ENCODE assay signal across 8 cellular contexts in genomic region chr11:34468209-34468841, GRCh38. TPM values are rescaled to one million over a fixed set of nuclear protein-coding genes. Genes with fewer than 3 reads are reported as not detected.
DNase-seq lines count a peak whose midpoint lies in the region; ATAC-seq and TF ChIP-seq lines count a peak whose summit lies in the region.

No MANE protein-coding gene starts in this region.

- no peaks in the 10 kb centered on the region for H3F3A ChIP-seq in OCI-LY1 (ENCODE audit: insufficient read depth, low read length)

- H3K9ac ChIP-seq in OCI-LY1 (ENCODE audit: low read length) = no peak overlapping the region

- no peaks in the 10 kb centered on the region for H4K20me1 ChIP-seq in OCI-LY1 (ENCODE audit: insufficient read depth, low read length)

- TF ChIP-seq CTCF in 22Rv1 (IDR thresholded peaks at IDR 0.05) (peak; percentile 82), GM12864 (IDR thresholded peaks at IDR 0.05; ENCODE audit: low read depth, low read length, missing control alignments) (peak; percentile 92), OCI-LY1 (IDR thresholded peaks at IDR 0.05; ENCODE audit: low read length) (peak; percentile 71)

- no peak for ATAC-seq in GM19455 (IDR thresholded peaks at IDR 0.05; ENCODE audit: unreplicated experiment)

- no peaks in the 10 kb centered on the region for H3K9me2 ChIP-seq in OCI-LY1 (ENCODE audit: low read depth, low read length)

- no peaks in the 10 kb centered on the region for H3K4me1 ChIP-seq in OCI-LY1 (ENCODE audit: insufficient read depth, low read length, severe bottlenecking)

- H3K9me3 ChIP-seq in OCI-LY1 (ENCODE audit: low read length) = peaks cover 14% of the 10 kb centered on the region

- H3K4me2 ChIP-seq in OCI-LY1 (ENCODE audit: low read length) = no peak overlapping the region

- no peaks in the 10 kb centered on the region for H3K27me3 ChIP-seq in OCI-LY1 (ENCODE audit: insufficient read depth, low read length)

- H3K36me3 ChIP-seq in OCI-LY1 (ENCODE audit: insufficient read depth, low read length) = peaks cover 79% of the 10 kb centered on the region

- DNase-seq in GM12864 (ENCODE audit: low read depth) (peak; percentile 41), astrocyte of the hippocampus (ENCODE audit: low read depth, low spot score) (peak; percentile 15), mucosa of gallbladder (ENCODE audit: low spot score) (peak; percentile 22), occipital lobe (lab: John Stamatoyannopoulos, UW) (no peak), T-helper 9 cell (no peak)

- no peak overlapping the region for H3K4me3 ChIP-seq in GM12864 (ENCODE audit: low read depth, low read length)
- no peak overlapping the region for H3K4me3 ChIP-seq in OCI-LY1 (ENCODE audit: low read depth, low read length, poor library complexity, severe bottlenecking)

- H3K27ac ChIP-seq in 22Rv1 = no peak overlapping the region
- no peak overlapping the region for H3K27ac ChIP-seq in OCI-LY1 (ENCODE audit: low read depth, low read length, poor library complexity, severe bottlenecking)

- no peak overlapping the region for H2AFZ ChIP-seq in OCI-LY1 (ENCODE audit: low read length)

- no peaks in the 10 kb centered on the region for H3K79me2 ChIP-seq in OCI-LY1 (ENCODE audit: insufficient read depth, low read length)

RNA-seq across cellular contexts. Expression of gene CAT, which starts 29.6 kb away (rescaled TPM):
- 147 TPM for total RNA-seq in mucosa of gallbladder
- 63.3 TPM for total RNA-seq in occipital lobe

RNA-seq across cellular contexts. Expression of gene ELF5, which starts 45.3 kb away (rescaled TPM):
- total RNA-seq in mucosa of gallbladder (0.95 TPM), occipital lobe (not detected)

Comparison
In these comparisons a context has a peak if more than half of its experiments do, and no peak if none do; other contexts are left out.
1. DNase-seq: peak in GM12864 (single experiment), astrocyte of the hippocampus (single experiment) and mucosa of gallbladder (single experiment); none in occipital lobe (single experiment) and T-helper 9 cell (single experiment).
2. Peak in every context shown above with its lines, with median percentiles within 50 percentile points of each other: CTCF ChIP-seq.